In genomic region chr9:109967651-109968331, GRCh38 we compare ENCODE assay signal across 8 cellular contexts.
A peak's percentile ranks its signal among the peaks of the same experiment; 100 is the strongest.
DNase-seq lines count a peak whose midpoint lies in the region; ATAC-seq and TF ChIP-seq lines count a peak whose summit lies in the region.

No MANE protein-coding gene starts in this region.

- ATAC-seq in GM19372 (IDR thresholded peaks at IDR 0.05; ENCODE audit: low read depth, unreplicated experiment) (peak; percentile 27), HG03378 (IDR thresholded peaks at IDR 0.05; ENCODE audit: unreplicated experiment) (peak; percentile 41)

- no peak overlapping the region for H3K4me3 Mint-ChIP-seq in chondrocyte (ENCODE audit: unreplicated experiment)

- peaks cover 3% of the 10 kb centered on the region for H3K36me3 Mint-ChIP-seq in chondrocyte (ENCODE audit: low read depth)

- no peaks in the 10 kb centered on the region for H3K9me3 ChIP-seq in BLaER1 treated with 17β-estradiol and CSF1 and Interleukin-3, amounts not matched to agents 10 nM and 100 nM (replicated peaks in 1 of 11)

- H3K4me1 ChIP-seq in BLaER1 treated with 17β-estradiol and CSF1 and Interleukin-3, amounts not matched to agents 10 nM and 100 nM: peaks cover 38 to 59% (median 49%) of the 10 kb centered on the region in 10 experiments

- no peaks in the 10 kb centered on the region for H3K27me3 Mint-ChIP-seq in chondrocyte (ENCODE audit: low read depth)

- H3K4me1 Mint-ChIP-seq in chondrocyte (ENCODE audit: low read depth): peaks cover 26% of the 10 kb centered on the region

- no peaks in the 10 kb centered on the region for H3K36me3 ChIP-seq in BLaER1 treated with 17β-estradiol and CSF1 and Interleukin-3, amounts not matched to agents 10 nM and 100 nM

- H3K9me3 Mint-ChIP-seq in chondrocyte (ENCODE audit: low read depth): no peaks in the 10 kb centered on the region

- peak overlapping the region; percentile 29 for H3K27ac Mint-ChIP-seq in chondrocyte (ENCODE audit: unreplicated experiment)

- no peak overlapping the region; a peak in 2 of 22 replicates for H3K9ac ChIP-seq in BLaER1 treated with 17β-estradiol and CSF1 and Interleukin-3, amounts not matched to agents 10 nM and 100 nM

- H3K4me2 ChIP-seq in BLaER1 treated with 17β-estradiol and CSF1 and Interleukin-3, amounts not matched to agents 10 nM and 100 nM: peak overlapping the region; percentile 68 to 90 (median 74)

- H3K4me3 ChIP-seq in BLaER1 treated with 17β-estradiol and CSF1 and Interleukin-3, amounts not matched to agents 10 nM and 100 nM: no peak overlapping the region

- DNase-seq in chondrocyte (ENCODE audit: low spot score): no peak
- no peak for DNase-seq in NCI-H1048 (lab: John Stamatoyannopoulos, UW)
- no peak for DNase-seq in SW 1271 (lab: John Stamatoyannopoulos, UW)
- no peak for DNase-seq in NCI-H2196 (lab: John Stamatoyannopoulos, UW; ENCODE audit: unreplicated experiment)
- no peak for DNase-seq in activated effector memory CD4-positive, alpha-beta T cell treated with anti-CD3 and anti-CD28 coated beads, Interleukin-2, amount 50 U/mL, for 16 hours

- peak overlapping the region in 6 of 11 experiments; percentile 6 to 77 (median 52); a peak in 9 of 22 replicates for H3K27ac ChIP-seq in BLaER1 treated with 17β-estradiol and CSF1 and Interleukin-3, amounts not matched to agents 10 nM and 100 nM

- no peak for TF ChIP-seq CTCF in chondrocyte (IDR thresholded peaks at IDR 0.05)

- H4K20me1 ChIP-seq in BLaER1 treated with 17β-estradiol and CSF1 and Interleukin-3, amounts not matched to agents 10 nM and 100 nM: peaks cover 0 to 27% (median 6%) of the 10 kb centered on the region in 11 experiments; a peak in 8 of 22 replicates

- peaks cover 0 to 86% (median 21%) of the 10 kb centered on the region in 11 experiments; a peak in 13 of 22 replicates for H3K27me3 ChIP-seq in BLaER1 treated with 17β-estradiol and CSF1 and Interleukin-3, amounts not matched to agents 10 nM and 100 nM
